ENCODE assay signal across 9 cellular contexts in the genomic region with DNA sequence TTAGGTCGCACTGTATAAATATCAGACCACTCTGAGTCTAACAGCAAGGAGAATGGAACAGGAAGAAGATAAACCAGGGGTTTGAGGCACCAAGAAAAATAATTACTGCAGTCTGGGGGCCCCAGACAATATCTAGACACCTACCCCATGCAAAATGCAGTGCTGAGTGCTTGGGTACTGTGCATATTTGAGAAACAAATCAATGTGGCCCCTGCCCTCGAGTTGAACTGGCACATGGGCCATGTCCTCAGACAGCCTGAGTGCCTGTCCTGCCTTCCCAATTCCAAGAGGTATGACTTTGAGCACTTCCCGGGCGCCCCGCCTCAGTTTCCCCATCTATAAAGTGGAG. TPM values are rescaled to one million over a fixed set of nuclear protein-coding genes. Genes with fewer than 3 reads are reported as not detected.
A peak's percentile ranks its signal among the peaks of the same experiment; 100 is the strongest.
DNase-seq lines count a peak whose midpoint lies in the region; ATAC-seq and TF ChIP-seq lines count a peak whose summit lies in the region.
"Had no signal": no experiment of that assay in that cellular context is flagged by ENCODE, and none has a peak within 500 bp of the region (broad histone marks: within the 10 kb centered on the region; RNA-seq: fewer than 3 reads in every experiment).

No MANE protein-coding gene starts in this region.

- peaks cover 3 to 5% of the 10 kb centered on the region in 2 donors for H3K4me1 ChIP-seq in breast epithelium
- peaks cover 14 to 20% of the 10 kb centered on the region in 2 donors for H3K4me1 ChIP-seq in mucosa of rectum (ENCODE audit: control insufficient read depth in 2 of 2, insufficient read depth in 2 of 2, low read length in 2 of 2)
- peaks cover 0 to 25% (median 19%) of the 10 kb centered on the region in 4 donors for H3K4me1 ChIP-seq in transverse colon

- TF ChIP-seq CTCF in breast epithelium (IDR thresholded peaks at IDR 0.05) (no peak), MCF 10A (IDR thresholded peaks at IDR 0.05; ENCODE audit: unreplicated experiment) (no peak), transverse colon (IDR thresholded peaks at IDR 0.05) (no peak)

- in situ Hi-C loops in transverse colon (cut with MboI; ENCODE audit: low pct_ligation_motif_present in 1 of 4, low pct_unique_long_range_greater_than_20kb in 1 of 4, low sequenced_read_pairs in 3 of 4), result loop anchor here in 1 of 4 donors (25.0 kb wide), 1 partner anchor 108 kb away; no protein-coding TSS in a partner anchor

- H3K4me3 ChIP-seq in breast epithelium (no peak overlapping the region), mucosa of rectum (ENCODE audit: low read length in 2 of 2) (no peak overlapping the region), transverse colon (no peak overlapping the region)

- POLR2A ChIA-PET in MCF 10A (lab: Yijun Ruan, JAX), result no interaction called here
- POLR2A ChIA-PET in activated CD4-positive, alpha-beta memory T cell treated with anti-CD3 and anti-CD28 coated beads, Interleukin-2, amount 10 ng/mL, durations not matched to agents 7 days and 5 days (lab: Charles Lee), result interaction anchor here (0.9 to 3.8 kb wide), 9 partner anchors 8 to 127 kb away, joined by 3 to 29 read pairs (median 4); a partner anchor contains a TSS

- TF ChIP-seq EP300 in transverse colon (IDR thresholded peaks at IDR 0.05; ENCODE audit: low read depth), result no peak

- TF ChIP-seq POLR2A in breast epithelium (IDR thresholded peaks at IDR 0.05) (no peak), transverse colon (IDR thresholded peaks at IDR 0.05) (no peak)

- peaks cover 5% of the 10 kb centered on the region for H3K36me3 Mint-ChIP-seq in MCF 10A (ENCODE audit: insufficient read depth, unreplicated experiment)
- H3K36me3 Mint-ChIP-seq in activated CD4-positive, alpha-beta memory T cell treated with anti-CD3 and anti-CD28 coated beads, Interleukin-2, amount 10 ng/mL, durations not matched to agents 7 days and 5 days (ENCODE audit: low read depth), result no peaks in the 10 kb centered on the region

- peak overlapping the region; percentile 74 to 80 for H3K27ac ChIP-seq in breast epithelium
- H3K27ac ChIP-seq in mucosa of rectum (ENCODE audit: low read depth in 2 of 2, low read length in 2 of 2), result peak overlapping the region; percentile 10 to 42
- peak overlapping the region; percentile 40 to 72 (median 56) for H3K27ac ChIP-seq in transverse colon

- H3K9me3 ChIP-seq in breast epithelium, result no peaks in the 10 kb centered on the region
- H3K9me3 ChIP-seq in mucosa of rectum (ENCODE audit: control insufficient read depth in 2 of 2, low read length in 2 of 2), result no peaks in the 10 kb centered on the region
- H3K9me3 ChIP-seq in transverse colon, result no peaks in the 10 kb centered on the region

- CTCF ChIA-PET in MCF 10A (lab: Yijun Ruan, JAX), result no interaction called here
- CTCF ChIA-PET in activated CD4-positive, alpha-beta memory T cell treated with anti-CD3 and anti-CD28 coated beads, Interleukin-2, amount 10 ng/mL, durations not matched to agents 7 days and 5 days (lab: Charles Lee), result interaction anchor here (1.7 kb wide), 1 partner anchor 133 kb away, joined by 6 read pairs; no protein-coding TSS in a partner anchor

- intact Hi-C loops in breast epithelium (cut with DNase I; ENCODE audit: low total_unique reads), result no loop called here
- intact Hi-C loops in MCF 10A (cut with micrococcal nuclease), result no loop called here
- intact Hi-C loops in transverse colon (cut with DNase I; ENCODE audit: low total_unique reads), result no loop called here

- BruUV-seq in MCF 10A (replicated peaks; lab: Mats Ljungman, UMichigan), result no TSS peak

- no peaks in the 10 kb centered on the region for H3K27me3 ChIP-seq in breast epithelium
- H3K27me3 ChIP-seq in mucosa of rectum (ENCODE audit: control insufficient read depth in 2 of 2, insufficient read depth in 2 of 2, low read length in 2 of 2), result no peaks in the 10 kb centered on the region
- H3K27me3 ChIP-seq in transverse colon, result no peaks in the 10 kb centered on the region

- H3K36me3 ChIP-seq in breast epithelium (no peaks in the 10 kb centered on the region), mucosa of rectum (ENCODE audit: control insufficient read depth in 2 of 2, insufficient read depth in 2 of 2, low read length in 2 of 2) (no peaks in the 10 kb centered on the region), transverse colon (no peaks in the 10 kb centered on the region)

- H3K4me1 Mint-ChIP-seq in MCF 10A (ENCODE audit: insufficient read depth, unreplicated experiment), result peaks cover 16% of the 10 kb centered on the region
- H3K4me1 Mint-ChIP-seq in activated CD4-positive, alpha-beta memory T cell treated with anti-CD3 and anti-CD28 coated beads, Interleukin-2, amount 10 ng/mL, durations not matched to agents 7 days and 5 days, result peaks cover 88% of the 10 kb centered on the region

- H3K27me3 Mint-ChIP-seq in MCF 10A (ENCODE audit: insufficient read depth, unreplicated experiment), result peaks cover 1% of the 10 kb centered on the region
- no peaks in the 10 kb centered on the region for H3K27me3 Mint-ChIP-seq in activated CD4-positive, alpha-beta memory T cell treated with anti-CD3 and anti-CD28 coated beads, Interleukin-2, amount 10 ng/mL, durations not matched to agents 7 days and 5 days

- H3K27ac Mint-ChIP-seq in MCF 10A (ENCODE audit: low read depth, unreplicated experiment), result no peak overlapping the region
- peak overlapping the region; percentile 95 for H3K27ac Mint-ChIP-seq in activated CD4-positive, alpha-beta memory T cell treated with anti-CD3 and anti-CD28 coated beads, Interleukin-2, amount 10 ng/mL, durations not matched to agents 7 days and 5 days

- DNase-seq in breast epithelium (ENCODE audit: low spot score in 2 of 2) (no peak), MCF 10A (ENCODE audit: unreplicated experiment) (no peak), transverse colon (no peak), NCI-H345 (lab: John Stamatoyannopoulos, UW) (no peak)
- DNase-seq in activated CD4-positive, alpha-beta memory T cell treated with anti-CD3 and anti-CD28 coated beads, Interleukin-2, amount 10 ng/mL, durations not matched to agents 7 days and 5 days, result no peak
- DNase-seq in effector CD4-positive, alpha-beta T cell, result no peak
- DNase-seq: activated CD8-positive, alpha-beta memory T cell treated with anti-CD3 and anti-CD28 coated beads for 24 hours had no signal

- no peak overlapping the region for H3K4me3 Mint-ChIP-seq in MCF 10A (ENCODE audit: unreplicated experiment)
- H3K4me3 Mint-ChIP-seq in activated CD4-positive, alpha-beta memory T cell treated with anti-CD3 and anti-CD28 coated beads, Interleukin-2, amount 10 ng/mL, durations not matched to agents 7 days and 5 days, result peak overlapping the region; percentile 48

- H3K9ac ChIP-seq in mucosa of rectum (ENCODE audit: low read depth in 1 of 2, low read length in 2 of 2), result no peak overlapping the region

- WGBS in transverse colon (ENCODE audit: low coverage in 1 of 2), 2 donors, result 71% methylated on average over 5 of the region's 5 CpGs; no CpG with 5 or more reads in 1 of the 2 donors

- no peak for ATAC-seq in HG03460 (IDR thresholded peaks at IDR 0.05; ENCODE audit: unreplicated experiment)

- H3K9me3 Mint-ChIP-seq in MCF 10A (ENCODE audit: unreplicated experiment), result no peaks in the 10 kb centered on the region
- H3K9me3 Mint-ChIP-seq in activated CD4-positive, alpha-beta memory T cell treated with anti-CD3 and anti-CD28 coated beads, Interleukin-2, amount 10 ng/mL, durations not matched to agents 7 days and 5 days, result no peaks in the 10 kb centered on the region

RNA-seq across cellular contexts. Expression of a gene that starts 6.2 kb away (rescaled TPM):
- 10 to 100 TPM in 2 of 3 donors, 1 to 10 TPM in 1; 5.6 to 14.6 (median 11.1) TPM for total RNA-seq in breast epithelium
- total RNA-seq in MCF 10A (2022), result 0.12 TPM in 1 of 2 replicates, not detected in the other
- total RNA-seq in activated CD4-positive, alpha-beta memory T cell treated with anti-CD3 and anti-CD28 coated beads, Interleukin-2, amount 10 ng/mL, durations not matched to agents 7 days and 5 days, result 10 to 100 TPM; 48.5 to 48.9 TPM
- total RNA-seq in transverse colon, result 10 to 100 TPM in 2 of 4 donors, 1 to 10 TPM in 2; 1.2 to 26.9 (median 13.9) TPM

RNA-seq across cellular contexts. Expression of a gene that starts 52.2 kb away (rescaled TPM):
- total RNA-seq in breast epithelium (1 to 10 TPM in 1 of 3 donors, under 1 TPM in 1, not detected in 1; under 0.01 to 1.3 TPM), MCF 10A (2022) (not detected in 2 replicates), transverse colon (under 1 TPM in 2 of 4 donors, not detected in 2; 0.14 to 0.16 TPM)
- not detected for total RNA-seq in activated CD4-positive, alpha-beta memory T cell treated with anti-CD3 and anti-CD28 coated beads, Interleukin-2, amount 10 ng/mL, durations not matched to agents 7 days and 5 days

Comparison
In these comparisons a context has a peak if more than half of its experiments do, and no peak if none do; other contexts are left out.
1. H3K27ac ChIP-seq: peak in every context shown above with its lines; median percentile 77 in breast epithelium; 56 in transverse colon; 26 in mucosa of rectum.